16 cellular contexts compared by ENCODE assay signal in genomic region chr3:123637131-123637530, GRCh38. TPM values are rescaled to one million over a fixed set of nuclear protein-coding genes. Genes with fewer than 3 reads are reported as not detected.
A peak's percentile ranks its signal among the peaks of the same experiment; 100 is the strongest.
DNase-seq lines count a peak whose midpoint lies in the region; ATAC-seq and TF ChIP-seq lines count a peak whose summit lies in the region.
"Had no signal": no experiment of that assay in that cellular context is flagged by ENCODE, and none has a peak within 500 bp of the region (broad histone marks: within the 10 kb centered on the region; RNA-seq: fewer than 3 reads in every experiment).

No MANE protein-coding gene starts in this region.

- no peak overlapping the region for H3K18ac ChIP-seq in mesenchymal stem cell (ENCODE audit: low read depth in 1 of 2, low read length in 2 of 2)

- ATAC-seq in RWPE2 (ENCODE audit: low read depth): 0 out of 3 replicates have a peak, but pooled peaks have one; percentile 26
- ATAC-seq: naive thymus-derived CD4-positive, alpha-beta T cell had no signal

- 87% methylated on average over 7 of the region's 7 CpGs for WGBS in mesenchymal stem cell
- 86 to 93% methylated on average over 2 to 7 of the region's 7 CpGs for WGBS in transverse colon (ENCODE audit: low coverage in 1 of 2), 2 donors

- TF ChIP-seq CTCF in RWPE2 (IDR thresholded peaks at IDR 0.05; ENCODE audit: poor library complexity, severe bottlenecking) (no peak), epithelial cell of esophagus (IDR thresholded peaks at IDR 0.05; ENCODE audit: insufficient read depth, low read depth, low read length, missing control alignments) (no peak), transverse colon (IDR thresholded peaks at IDR 0.05) (no peak)

- H2BK120ac ChIP-seq in mesenchymal stem cell (ENCODE audit: low read depth, low read length): no peak overlapping the region

- H3K79me1 ChIP-seq in mesenchymal stem cell (replicated peaks; ENCODE audit: low read length, poor library complexity, severe bottlenecking): peaks cover 17% of the 10 kb centered on the region

- no peak overlapping the region for H3K27ac ChIP-seq in RWPE2 (ENCODE audit: poor library complexity, severe bottlenecking)
- peak overlapping the region; percentile 39 for H3K27ac ChIP-seq in mesenchymal stem cell (ENCODE audit: low read length, poor library complexity, severe bottlenecking)
- H3K27ac ChIP-seq in transverse colon: peak overlapping the region in 3 of 4 donors; percentile 66 to 81 (median 78)

- H3K4me3 ChIP-seq in RWPE2 (ENCODE audit: severe bottlenecking) (no peak overlapping the region), epithelial cell of esophagus (ENCODE audit: low read length) (no peak overlapping the region), mesenchymal stem cell (ENCODE audit: insufficient read depth in 1 of 2, low read depth in 1 of 2, low read length in 2 of 2) (no peak overlapping the region), transverse colon (no peak overlapping the region)

- in situ Hi-C loops in transverse colon (cut with MboI; ENCODE audit: low pct_ligation_motif_present in 1 of 4, low pct_unique_long_range_greater_than_20kb in 1 of 4, low sequenced_read_pairs in 3 of 4): no loop called here

- H3K27me3 ChIP-seq in RWPE2 (ENCODE audit: insufficient read depth, poor library complexity, severe bottlenecking) (no peaks in the 10 kb centered on the region), mesenchymal stem cell (ENCODE audit: control insufficient read depth in 1 of 2, insufficient read depth in 1 of 2, low read length in 2 of 2) (no peaks in the 10 kb centered on the region), transverse colon (no peaks in the 10 kb centered on the region)

- DNase-seq in RWPE2 (ENCODE audit: low spot score) (no peak), epithelial cell of esophagus (ENCODE audit: low read depth) (peak; percentile 62), mesenchymal stem cell (no peak), transverse colon (no peak), AG08395 (ENCODE audit: low spot score) (no peak), mesenteric fat pad (ENCODE audit: low spot score) (no peak)
- no peak for DNase-seq in activated naive CD4-positive, alpha-beta T cell treated with Interleukin-2 at 50 U/mL for 16 hours
- DNase-seq: activated CD4-positive, alpha-beta memory T cell treated with anti-CD3 and anti-CD28 coated beads, Interleukin-2, amount 10 ng/mL, durations not matched to agents 7 days and 5 days; activated gamma-delta T cell treated with Interleukin-2 at 50 U/mL for 16 hours; activated T-cell treated with anti-CD3 and anti-CD28 coated beads for 4 hours; AML-193; amygdala; Kasumi-1; naive thymus-derived CD4-positive, alpha-beta T cell; NCI-H1092; stimulated activated CD4-positive, alpha-beta T cell treated with anti-CD3 and anti-CD28 coated beads, Interleukin-15, amount 100 ng/mL, for 24 hours had no signal

- peak overlapping the region; percentile 4 for H2BK15ac ChIP-seq in mesenchymal stem cell (ENCODE audit: low read depth, poor library complexity, severe bottlenecking)

- TF ChIP-seq POLR2A in transverse colon (IDR thresholded peaks at IDR 0.05): no peak

- H3K4ac ChIP-seq in mesenchymal stem cell (ENCODE audit: low read depth in 1 of 2, low read length in 2 of 2): no peak overlapping the region

- no peak overlapping the region for H2BK5ac ChIP-seq in mesenchymal stem cell (ENCODE audit: low read depth, low read length, poor library complexity, severe bottlenecking)

- intact Hi-C loops in transverse colon (cut with DNase I; ENCODE audit: low total_unique reads): no loop called here

- no peak overlapping the region for H2AK5ac ChIP-seq in mesenchymal stem cell (ENCODE audit: low read length, severe bottlenecking)

- no peak overlapping the region for H2AFZ ChIP-seq in mesenchymal stem cell (ENCODE audit: low read depth, low read length)

- H3K23ac ChIP-seq in mesenchymal stem cell (ENCODE audit: low read length in 2 of 2): no peak overlapping the region

- no peak overlapping the region for H3K4me2 ChIP-seq in mesenchymal stem cell (ENCODE audit: low read length, poor library complexity, severe bottlenecking)

- TF ChIP-seq EP300 in transverse colon (IDR thresholded peaks at IDR 0.05; ENCODE audit: low read depth): no peak

- no peak overlapping the region for H4K91ac ChIP-seq in mesenchymal stem cell (ENCODE audit: low read length)

- H3K36me3 ChIP-seq in RWPE2 (ENCODE audit: low read depth) (no peaks in the 10 kb centered on the region), mesenchymal stem cell (ENCODE audit: control insufficient read depth in 1 of 2, insufficient read depth in 2 of 2, low read depth in 1 of 2, low read length in 2 of 2) (peaks cover 45 to 67% of the 10 kb centered on the region in 2 experiments), transverse colon (peaks cover 0 to 4% (median 0%) of the 10 kb centered on the region in 4 donors)

- no peak overlapping the region for H2BK12ac ChIP-seq in mesenchymal stem cell (ENCODE audit: low read length in 2 of 2)

- no peak overlapping the region for H3K14ac ChIP-seq in mesenchymal stem cell (ENCODE audit: low read length in 2 of 2)

- H3K4me1 ChIP-seq in RWPE2 (ENCODE audit: insufficient read depth, poor library complexity, severe bottlenecking): no peaks in the 10 kb centered on the region
- peaks cover 45% of the 10 kb centered on the region for H3K4me1 ChIP-seq in mesenchymal stem cell (ENCODE audit: control insufficient read depth, insufficient read depth, low read depth, low read length)
- H3K4me1 ChIP-seq in transverse colon: peaks cover 3 to 29% (median 11%) of the 10 kb centered on the region in 4 donors

- no peak overlapping the region for H3K9ac ChIP-seq in mesenchymal stem cell (ENCODE audit: low read length)

- no peak overlapping the region for H4K8ac ChIP-seq in mesenchymal stem cell (ENCODE audit: low read length)

- H3K9me3 ChIP-seq in RWPE2 (ENCODE audit: severe bottlenecking) (no peaks in the 10 kb centered on the region), mesenchymal stem cell (ENCODE audit: control insufficient read depth, low read length) (no peaks in the 10 kb centered on the region), transverse colon (no peaks in the 10 kb centered on the region)

RNA-seq across cellular contexts. Expression of gene HACD2, which starts 52.3 kb away (rescaled TPM):
- polyA plus RNA-seq in mesenchymal stem cell (2013, experiment 1 of 2): 13.5 TPM
- polyA plus RNA-seq in mesenchymal stem cell (2013, experiment 2 of 2): 14.5 TPM
- 10 to 100 TPM; 11.9 to 70.5 (median 48.2) TPM for total RNA-seq in transverse colon
- total RNA-seq in mesenteric fat pad: 39.0 TPM
